In the genomic region with DNA sequence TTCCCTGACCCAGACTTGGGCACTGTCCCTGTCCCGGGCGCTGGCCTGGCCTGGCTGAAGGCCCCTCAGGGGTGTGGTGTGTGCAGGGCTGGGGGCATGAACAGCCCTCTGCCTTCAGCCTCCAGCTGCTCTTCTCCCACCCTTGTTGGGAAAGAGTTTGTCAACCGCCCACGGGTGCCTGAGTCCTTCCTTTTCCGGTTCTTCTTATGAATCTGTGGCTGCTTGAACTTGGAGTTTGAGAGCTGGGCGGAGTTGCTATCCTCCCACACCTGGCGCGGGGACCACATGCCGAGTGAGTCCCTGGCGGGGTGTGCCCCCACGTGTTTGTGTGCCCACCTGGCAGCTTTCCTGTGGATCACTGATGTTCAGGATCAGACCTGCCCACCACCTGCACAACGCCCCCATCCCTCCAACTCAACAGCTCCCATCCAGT, we compare ENCODE assay signal across 16 cellular contexts. TPM values are rescaled to one million over a fixed set of nuclear protein-coding genes. Genes with fewer than 3 reads are reported as not detected.
DNase-seq lines count a peak whose midpoint lies in the region; ATAC-seq and TF ChIP-seq lines count a peak whose summit lies in the region.
"Had no signal": no experiment of that assay in that cellular context is flagged by ENCODE, and none has a peak within 500 bp of the region (broad histone marks: within the 10 kb centered on the region; RNA-seq: fewer than 3 reads in every experiment).

No MANE protein-coding gene starts in this region.

- no peaks in the 10 kb centered on the region for H3K9me3 ChIP-seq in DOHH2 (ENCODE audit: control insufficient read depth, insufficient read depth, low read length)
- H3K9me3 ChIP-seq: thoracic aorta had no signal

- H3K4me3 Mint-ChIP-seq in IgD-negative memory B cell (peak overlapping the region; percentile 70 to 91 (median 77)), neural crest cell (no peak overlapping the region)
- H3K4me3 Mint-ChIP-seq: CD8-positive, alpha-beta T cell had no signal

- no peak overlapping the region for H3K4me3 ChIP-seq in DOHH2 (ENCODE audit: low read length)
- H3K4me3 ChIP-seq: thoracic aorta had no signal

- H3K9me3 Mint-ChIP-seq in IgD-negative memory B cell (no peaks in the 10 kb centered on the region), neural crest cell (no peaks in the 10 kb centered on the region)
- H3K9me3 Mint-ChIP-seq: CD8-positive, alpha-beta T cell had no signal

- peaks cover 15% of the 10 kb centered on the region for H3K4me1 ChIP-seq in DOHH2 (ENCODE audit: control insufficient read depth, low read length)

- DNase-seq in SW480 (ENCODE audit: low spot score) (peak; percentile 18), neural crest cell (ENCODE audit: low read depth, low spot score) (no peak), NCI-H2107 (lab: John Stamatoyannopoulos, UW) (no peak), NCI-H2107 treated with DMSO at 0.1 percent for 48 hours (lab: John Stamatoyannopoulos, UW; ENCODE audit: unreplicated experiment) (no peak)
- no peak for DNase-seq in stimulated activated CD8-positive, alpha-beta memory T cell treated with anti-CD3 and anti-CD28 coated beads, Interleukin-4, amount 100 ng/mL, for 48 hours
- DNase-seq: activated naive CD4-positive, alpha-beta T cell treated with anti-CD3 and anti-CD28 coated beads, Interleukin-2, amount 50 U/mL, for 16 hours; CD8-positive, alpha-beta T cell; central memory CD4-positive, alpha-beta T cell; left cardiac atrium; NCI-H2081 treated with DMSO at 0.1 percent for 48 hours; T-helper 9 cell had no signal

- peak overlapping the region; percentile 35; the same call in 1 of the 2 replicates for H3K4me2 ChIP-seq in DOHH2 (ENCODE audit: low read length)

- peaks cover 9 to 16% (median 14%) of the 10 kb centered on the region in 3 donors for H3K4me1 Mint-ChIP-seq in IgD-negative memory B cell
- H3K4me1 Mint-ChIP-seq in neural crest cell, result peaks cover 18% of the 10 kb centered on the region

- H3K79me2 ChIP-seq in DOHH2 (ENCODE audit: control insufficient read depth, low read length), result no peaks in the 10 kb centered on the region

- peak overlapping the region in 2 of 3 donors; percentile 57 to 97 for H3K27ac Mint-ChIP-seq in IgD-negative memory B cell
- peak overlapping the region; percentile 91 for H3K27ac Mint-ChIP-seq in neural crest cell (ENCODE audit: unreplicated experiment)
- H3K27ac Mint-ChIP-seq: CD8-positive, alpha-beta T cell had no signal

- H3K27me3 Mint-ChIP-seq in IgD-negative memory B cell (peaks cover 14% of the 10 kb centered on the region), neural crest cell (ENCODE audit: low read depth) (peaks cover 2% of the 10 kb centered on the region)

- H3K36me3 ChIP-seq in DOHH2 (ENCODE audit: control insufficient read depth, low read length), result no peaks in the 10 kb centered on the region
- H3K36me3 ChIP-seq: thoracic aorta had no signal

- H3F3A ChIP-seq in DOHH2 (ENCODE audit: control insufficient read depth, insufficient read depth), result no peaks in the 10 kb centered on the region

- H3K9me2 ChIP-seq in DOHH2 (replicated peaks; ENCODE audit: control insufficient read depth, low read length), result no peaks in the 10 kb centered on the region

- no peak for TF ChIP-seq CTCF in DOHH2 (IDR thresholded peaks at IDR 0.05; ENCODE audit: low read depth, low read length, poor library complexity, severe bottlenecking)
- TF ChIP-seq CTCF in neural crest cell (conservative IDR thresholded peaks at IDR 0.05), result no peak

- ATAC-seq in activated CD4-positive, CD25-positive, alpha-beta regulatory T cell treated with anti-CD3 and anti-CD28 coated beads, Interleukin-2, amount 50 U/mL, for 24 hours, result no peak
- ATAC-seq: CD8-positive, alpha-beta T cell had no signal

- peaks cover 53% of the 10 kb centered on the region for H3K27me3 ChIP-seq in DOHH2 (ENCODE audit: control insufficient read depth, low read length)

- H3K36me3 Mint-ChIP-seq in IgD-negative memory B cell (no peaks in the 10 kb centered on the region), neural crest cell (ENCODE audit: low read depth) (no peaks in the 10 kb centered on the region)
- H3K36me3 Mint-ChIP-seq: CD8-positive, alpha-beta T cell had no signal

- no peak overlapping the region for H3K27ac ChIP-seq in DOHH2 (ENCODE audit: low read depth, low read length)
- H3K27ac ChIP-seq: thoracic aorta had no signal

- H4K20me1 ChIP-seq in DOHH2 (ENCODE audit: control insufficient read depth, insufficient read depth, low read depth, low read length), result no peaks in the 10 kb centered on the region

RNA-seq across cellular contexts. Expression of a gene that starts 13.4 kb away (rescaled TPM):
- 1.1 TPM for polyA plus RNA-seq in IgD-negative memory B cell
- total RNA-seq in neural crest cell, result 0.07 TPM in 1 of 2 replicates, not detected in the other
- total RNA-seq: CD8-positive, alpha-beta T cell; H4 had no signal
